Comparison of ENCODE assay signal across 8 cellular contexts in the genomic region with DNA sequence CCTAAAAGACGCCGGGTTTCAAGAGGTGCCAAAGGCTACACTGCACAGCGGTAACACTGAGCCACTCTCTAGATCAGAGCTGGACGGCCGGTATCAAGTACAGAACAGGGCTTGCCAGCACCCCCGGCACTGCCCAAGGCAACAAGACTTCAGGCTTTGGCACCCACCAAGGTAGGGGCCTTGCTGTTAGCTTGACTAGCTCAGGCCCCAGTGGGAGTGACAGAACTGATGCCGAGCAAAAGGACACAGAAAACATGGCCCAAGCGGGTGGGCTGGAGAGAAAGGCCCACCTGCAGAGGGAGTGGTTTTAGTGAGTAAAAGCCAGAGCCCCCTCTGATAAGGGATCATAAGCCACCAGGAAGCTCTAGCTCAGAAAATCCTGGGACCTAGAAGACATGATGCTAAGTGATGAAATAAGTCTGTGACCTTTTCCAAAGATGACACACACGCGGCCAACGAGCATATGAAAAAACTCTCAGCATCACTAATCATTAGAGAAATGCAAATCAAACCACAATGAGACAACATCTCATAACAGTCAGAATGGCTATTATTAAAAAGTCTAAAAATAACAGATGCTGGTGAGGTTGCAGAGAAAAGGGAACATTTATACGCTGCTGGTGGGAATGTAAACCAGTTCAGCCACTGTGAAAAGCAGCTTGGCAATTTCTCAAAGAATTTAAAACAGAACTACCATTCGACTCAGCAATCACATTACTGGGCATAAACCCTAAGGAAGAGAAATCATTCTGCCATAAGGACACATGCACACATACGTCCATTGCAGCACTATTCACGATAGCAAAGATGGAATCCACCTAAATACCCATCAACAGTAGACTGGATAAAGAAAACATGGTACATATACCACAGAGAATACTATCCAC. TPM values are rescaled to one million over a fixed set of nuclear protein-coding genes. Genes with fewer than 3 reads are reported as not detected.
DNase-seq lines count a peak whose midpoint lies in the region; ATAC-seq and TF ChIP-seq lines count a peak whose summit lies in the region.

No MANE protein-coding gene starts in this region.

- H3K4me3 ChIP-seq in right lobe of liver = no peak overlapping the region
- H3K4me3 ChIP-seq in upper lobe of right lung = peak overlapping the region; percentile 17

- H3K27ac ChIP-seq in right lobe of liver (peak overlapping the region; percentile 49 to 60 (median 52)), upper lobe of right lung (peak overlapping the region; percentile 88)

- H3K27me3 ChIP-seq in right lobe of liver (no peaks in the 10 kb centered on the region), upper lobe of right lung (no peaks in the 10 kb centered on the region)

- WGBS in right lobe of liver (ENCODE audit: insufficient coverage, low coverage, low lambda C conversion rate, missing lambda C conversion rate) = 48% methylated on average over 9 of the region's 15 CpGs

- ATAC-seq in HG03378 (IDR thresholded peaks at IDR 0.05; ENCODE audit: unreplicated experiment) = peak; percentile 36
- peak; percentile 10 to 53 for ATAC-seq in activated naive CD4-positive, alpha-beta T cell treated with anti-CD3 and anti-CD28 coated beads, Interleukin-2, amount 50 U/mL, for 72 hours
- ATAC-seq in right lobe of liver = peak in 2 of 4 donors; percentile 1 to 4
- no peak for ATAC-seq in upper lobe of right lung
- no peak for ATAC-seq in GM18873 (IDR thresholded peaks at IDR 0.05; ENCODE audit: low FRiP score, unreplicated experiment)

- peak overlapping the region; percentile 96 to 99 for H3K27ac Mint-ChIP-seq in activated naive CD4-positive, alpha-beta T cell treated with anti-CD3 and anti-CD28 coated beads, Interleukin-2, amount 50 U/mL, for 72 hours

- H3K9me3 ChIP-seq in right lobe of liver (no peaks in the 10 kb centered on the region), upper lobe of right lung (no peaks in the 10 kb centered on the region)

- in situ Hi-C loops in GM13977 (cut with MboI; ENCODE audit: low pct_unique_long_range_greater_than_20kb, low sequenced_read_pairs, unreplicated experiment) = no loop called here

- intact Hi-C loops in right lobe of liver (cut with DNase I) = no loop called here
- intact Hi-C loops in upper lobe of right lung (cut with DNase I) = no loop called here

- peaks cover 0 to 42% (median 25%) of the 10 kb centered on the region in 4 donors for H3K4me1 ChIP-seq in right lobe of liver
- peaks cover 85% of the 10 kb centered on the region for H3K4me1 ChIP-seq in upper lobe of right lung

- H3K36me3 ChIP-seq in right lobe of liver (no peaks in the 10 kb centered on the region), upper lobe of right lung (peaks cover 6% of the 10 kb centered on the region)

- TF ChIP-seq POLR2A in right lobe of liver (IDR thresholded peaks at IDR 0.05) = no peak

- no peaks in the 10 kb centered on the region for H3K9me3 Mint-ChIP-seq in activated naive CD4-positive, alpha-beta T cell treated with anti-CD3 and anti-CD28 coated beads, Interleukin-2, amount 50 U/mL, for 72 hours

- DNase-seq in GM13977 (ENCODE audit: low spot score) = peak; percentile 74
- DNase-seq in activated naive CD4-positive, alpha-beta T cell treated with anti-CD3 and anti-CD28 coated beads, Interleukin-2, amount 50 U/mL, for 72 hours (ENCODE audit: low spot score in 2 of 2) = no peak
- no peak for DNase-seq in right lobe of liver
- no peak for DNase-seq in upper lobe of right lung
- no peak for DNase-seq in midbrain (lab: John Stamatoyannopoulos, UW)
- no peak for DNase-seq in HuH-7.5 (ENCODE audit: low spot score)

- peaks cover 21 to 30% of the 10 kb centered on the region in 2 donors for H3K36me3 Mint-ChIP-seq in activated naive CD4-positive, alpha-beta T cell treated with anti-CD3 and anti-CD28 coated beads, Interleukin-2, amount 50 U/mL, for 72 hours

- TF ChIP-seq CTCF in GM13977 (IDR thresholded peaks at IDR 0.05; ENCODE audit: extremely low read depth, insufficient read depth, missing control alignments) (no peak), right lobe of liver (IDR thresholded peaks at IDR 0.05) (no peak), upper lobe of right lung (IDR thresholded peaks at IDR 0.05) (no peak)

RNA-seq across cellular contexts. Expression of gene EHD1, which starts 12.9 kb away (rescaled TPM):
- total RNA-seq in activated naive CD4-positive, alpha-beta T cell treated with anti-CD3 and anti-CD28 coated beads, Interleukin-2, amount 50 U/mL, for 72 hours = 100 to 1,000 TPM in 1 of 2 donors, 10 to 100 TPM in 1; 93.1 to 123 TPM
- total RNA-seq in right lobe of liver = 10 to 100 TPM; 18.8 to 36.1 (median 26.3) TPM
- 94.6 TPM for total RNA-seq in upper lobe of right lung

RNA-seq across cellular contexts. Expression of gene CDC42BPG, which starts 21.1 kb away (rescaled TPM):
- total RNA-seq in activated naive CD4-positive, alpha-beta T cell treated with anti-CD3 and anti-CD28 coated beads, Interleukin-2, amount 50 U/mL, for 72 hours = under 1 TPM; 0.61 to 0.76 TPM
- total RNA-seq in right lobe of liver (1 to 10 TPM in 1 of 6 experiments, under 1 TPM in 5; 0.63 to 1.1 (median 0.99) TPM), upper lobe of right lung (20.9 TPM)

RNA-seq across cellular contexts. Expression of gene ATG2A, which starts 51.5 kb away (rescaled TPM):
- 10 to 100 TPM; 21.2 to 26.8 TPM for total RNA-seq in activated naive CD4-positive, alpha-beta T cell treated with anti-CD3 and anti-CD28 coated beads, Interleukin-2, amount 50 U/mL, for 72 hours
- total RNA-seq in right lobe of liver (10 to 100 TPM; 26.4 to 42.9 (median 32.2) TPM), upper lobe of right lung (23.2 TPM)

RNA-seq across cellular contexts. Expression of gene MEN1, which starts 55.2 kb away (rescaled TPM):
- 10 to 100 TPM in 1 of 2 donors, 1 to 10 TPM in 1; 9.7 to 35.1 TPM for total RNA-seq in activated naive CD4-positive, alpha-beta T cell treated with anti-CD3 and anti-CD28 coated beads, Interleukin-2, amount 50 U/mL, for 72 hours
- 10 to 100 TPM; 13.1 to 21.5 (median 17.0) TPM for total RNA-seq in right lobe of liver
- 22.5 TPM for total RNA-seq in upper lobe of right lung

RNA-seq across cellular contexts. Expression of gene PPP2R5B, which starts 59.0 kb away (rescaled TPM):
- 10 to 100 TPM in 1 of 2 donors, 1 to 10 TPM in 1; 2.8 to 29.9 TPM for total RNA-seq in activated naive CD4-positive, alpha-beta T cell treated with anti-CD3 and anti-CD28 coated beads, Interleukin-2, amount 50 U/mL, for 72 hours
- 10 to 100 TPM in 1 of 6 experiments, 1 to 10 TPM in 5; 6.8 to 12.6 (median 8.9) TPM for total RNA-seq in right lobe of liver
- total RNA-seq in upper lobe of right lung = 29.4 TPM

Comparison
In these comparisons a context has a peak if more than half of its experiments do, and no peak if none do; other contexts are left out.
1. ATAC-seq: peak in HG03378 (single experiment) and activated naive CD4-positive, alpha-beta T cell treated with anti-CD3 and anti-CD28 coated beads, Interleukin-2, amount 50 U/mL, for 72 hours (2 of 2); none in upper lobe of right lung (single experiment) and GM18873 (single experiment).
2. RNA of gene CDC42BPG, which starts 21.1 kb away (total RNA-seq): 20.9 TPM in upper lobe of right lung (single experiment); 0.63 to 1.1 TPM in right lobe of liver and 0.61 to 0.76 TPM in activated naive CD4-positive, alpha-beta T cell treated with anti-CD3 and anti-CD28 coated beads, Interleukin-2, amount 50 U/mL, for 72 hours; every median in the first group is over 10 times any median in the second.